ENCODE assay signal across 12 cellular contexts in the genomic region with DNA sequence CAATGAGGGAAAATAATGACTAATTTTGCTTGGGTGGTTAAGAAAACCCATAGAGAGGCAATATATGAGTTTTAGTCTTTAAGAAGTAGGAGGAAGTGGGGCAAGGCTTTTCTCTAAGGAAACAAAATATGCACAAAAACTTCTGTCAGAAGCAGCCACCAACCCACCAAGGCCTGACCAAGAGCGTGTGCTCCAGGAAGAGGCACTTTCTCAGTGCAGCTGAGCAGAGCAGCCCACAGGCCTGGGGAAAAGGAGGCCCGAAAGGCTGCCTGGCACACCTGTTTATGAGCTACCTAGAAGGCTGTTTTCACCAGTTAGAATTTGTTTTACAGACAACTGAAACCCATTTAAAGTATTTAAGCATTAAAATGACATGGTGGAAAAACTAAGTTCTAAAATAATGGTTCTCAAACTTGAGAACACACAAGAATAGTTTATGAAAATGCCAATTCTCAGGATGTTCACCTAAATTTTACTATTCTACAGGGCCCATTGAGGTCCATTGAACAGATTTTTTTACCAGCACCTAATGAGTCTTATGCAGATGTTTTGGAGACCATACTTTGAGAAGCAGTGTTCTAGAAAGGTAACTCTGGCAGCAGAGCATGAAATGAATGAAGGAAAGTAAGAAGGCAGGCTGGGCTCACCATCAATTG.
DNase-seq lines count a peak whose midpoint lies in the region; ATAC-seq, FAIRE-seq and TF ChIP-seq lines count a peak whose summit lies in the region.
"Had no signal": no experiment of that assay in that cellular context is flagged by ENCODE, and none has a peak within 500 bp of the region (broad histone marks: within the 10 kb centered on the region; RNA-seq: fewer than 3 reads in every experiment).

No MANE protein-coding gene starts in this region.

- no peaks in the 10 kb centered on the region for H3K9me2 ChIP-seq in Loucy (replicated peaks; ENCODE audit: low read depth, low read length)

- no peaks in the 10 kb centered on the region for H3K27me3 Mint-ChIP-seq in WTC11 (ENCODE audit: low read depth)
- no peaks in the 10 kb centered on the region for H3K27me3 Mint-ChIP-seq in mesothelial cell of epicardium (ENCODE audit: low read depth)
- H3K27me3 Mint-ChIP-seq: CD4-positive, alpha-beta T cell had no signal

- DNase-seq in GM18507 (ENCODE audit: extremely low spot score, insufficient read length, low read depth) (no peak), GM13976 (ENCODE audit: low spot score) (no peak), WTC11 (ENCODE audit: low spot score) (no peak), mesothelial cell of epicardium (ENCODE audit: low spot score in 2 of 2, unreplicated experiment in 2 of 2) (no peak), NCI-H2081 (lab: John Stamatoyannopoulos, UW) (no peak)
- DNase-seq: CD4-positive, alpha-beta T cell; IMR-90; NCI-H446 treated with DMSO at 0.1 percent for 48 hours; small intestine had no signal

- H3K4me2 ChIP-seq in Loucy (ENCODE audit: low read depth, low read length, poor library complexity, severe bottlenecking): peak overlapping the region; percentile 29

- no peaks in the 10 kb centered on the region for H4K20me1 ChIP-seq in Loucy (ENCODE audit: insufficient read depth, low read length, poor library complexity, severe bottlenecking)

- H3K4me3 ChIP-seq in Loucy (ENCODE audit: low read length, poor library complexity, severe bottlenecking): no peak overlapping the region

- peak overlapping the region; percentile 0 for H3K9ac ChIP-seq in Loucy (ENCODE audit: low read depth, low read length, poor library complexity, severe bottlenecking)

- no peaks in the 10 kb centered on the region for H3K79me2 ChIP-seq in Loucy (ENCODE audit: insufficient read depth, low read length)

- peak; percentile 52 for FAIRE-seq in GM18507 (lab: Jason Lieb, UNC)
- FAIRE-seq: small intestine had no signal

- no peaks in the 10 kb centered on the region for H3K9me3 ChIP-seq in Loucy (ENCODE audit: insufficient read depth, low read depth, low read length)

- in situ Hi-C loops in GM13976 (cut with MboI; ENCODE audit: low sequenced_read_pairs, unreplicated experiment): no loop called here

- 0 out of 2 replicates have a peak, but pooled peaks cover 3% of the 10 kb centered on the region for H3K36me3 Mint-ChIP-seq in WTC11
- H3K36me3 Mint-ChIP-seq in mesothelial cell of epicardium: no peaks in the 10 kb centered on the region

- H3K27ac Mint-ChIP-seq in WTC11: no peak overlapping the region
- H3K27ac Mint-ChIP-seq in mesothelial cell of epicardium: no peak overlapping the region
- H3K27ac Mint-ChIP-seq: CD4-positive, alpha-beta T cell had no signal

- TF ChIP-seq CTCF in Loucy (conservative IDR thresholded peaks at IDR 0.05; ENCODE audit: low read length): no peak
- TF ChIP-seq CTCF in GM13976 (IDR thresholded peaks at IDR 0.05; ENCODE audit: borderline replicate concordance, control extremely low read depth, extremely low read depth, insufficient read depth, missing control alignments): no peak
- TF ChIP-seq CTCF in WTC11 (IDR thresholded peaks at IDR 0.05): no peak
- no peak for TF ChIP-seq CTCF in mesothelial cell of epicardium (IDR thresholded peaks at IDR 0.05; ENCODE audit: unreplicated experiment)

- peaks cover 14% of the 10 kb centered on the region for H3K9me3 Mint-ChIP-seq in WTC11
- H3K9me3 Mint-ChIP-seq in mesothelial cell of epicardium: peaks cover 6% of the 10 kb centered on the region
- H3K9me3 Mint-ChIP-seq: CD4-positive, alpha-beta T cell had no signal

- ATAC-seq in GM19463 (IDR thresholded peaks at IDR 0.05; ENCODE audit: unreplicated experiment) (peak; percentile 91), HG02943 (IDR thresholded peaks at IDR 0.05; ENCODE audit: low read depth, unreplicated experiment) (peak; percentile 91), WTC11 (no peak)

- H3K4me1 Mint-ChIP-seq in WTC11 (no peaks in the 10 kb centered on the region), mesothelial cell of epicardium (no peaks in the 10 kb centered on the region)

- POLR2A ChIA-PET in WTC11 (lab: Charles Lee): no interaction called here

- H3K36me3 ChIP-seq in Loucy (ENCODE audit: insufficient read depth, low read length): no peaks in the 10 kb centered on the region

- H3F3A ChIP-seq in Loucy (ENCODE audit: low read depth): no peaks in the 10 kb centered on the region

- CTCF ChIA-PET in WTC11 (lab: Charles Lee): no interaction called here

- H3K4me3 Mint-ChIP-seq in WTC11 (no peak overlapping the region), mesothelial cell of epicardium (no peak overlapping the region)
- H3K4me3 Mint-ChIP-seq: CD4-positive, alpha-beta T cell had no signal

- peaks cover 32% of the 10 kb centered on the region for H3K4me1 ChIP-seq in Loucy (ENCODE audit: insufficient read depth, low read length, poor library complexity, severe bottlenecking)

- peak overlapping the region; percentile 76 for H2AFZ ChIP-seq in Loucy (ENCODE audit: low read length)

- no peaks in the 10 kb centered on the region for H3K27me3 ChIP-seq in Loucy (ENCODE audit: insufficient read depth, low read length, poor library complexity, severe bottlenecking)

TF ChIP-seq in WTC11, 78 proteins besides CTCF, POLR2A, EP300 and RAD21:
- TF ChIP-seq SP1 (CRISPR knock-in tag; conservative IDR thresholded peaks at IDR 0.05) (no peak), CDX4 (CRISPR knock-in tag; IDR thresholded peaks at IDR 0.05; ENCODE audit: borderline replicate concordance) (no peak), SOX15 (CRISPR knock-in tag; IDR thresholded peaks at IDR 0.05) (no peak)
